Comparison of ENCODE assay signal across 23 cellular contexts in genomic region chr2:203824653-203825052, GRCh38. TPM values are rescaled to one million over a fixed set of nuclear protein-coding genes. Genes with fewer than 3 reads are reported as not detected.
A peak's percentile ranks its signal among the peaks of the same experiment; 100 is the strongest.
DNase-seq lines count a peak whose midpoint lies in the region; ATAC-seq, FAIRE-seq and TF ChIP-seq lines count a peak whose summit lies in the region.
"Had no signal": no experiment of that assay in that cellular context is flagged by ENCODE, and none has a peak within 500 bp of the region (broad histone marks: within the 10 kb centered on the region; RNA-seq: fewer than 3 reads in every experiment).

No MANE protein-coding gene starts in this region.

- H3K27ac ChIP-seq in GM23338 (ENCODE audit: low read depth) = no peak overlapping the region

- no peaks in the 10 kb centered on the region for H3F3A ChIP-seq in GM23338 (replicated peaks; ENCODE audit: low read depth)

- H3K4me2 ChIP-seq in GM23338 = no peak overlapping the region

- no peak overlapping the region for H3K4me3 Mint-ChIP-seq in activated CD4-positive, alpha-beta memory T cell treated with anti-CD3 and anti-CD28 coated beads for 36 hours
- no peak overlapping the region for H3K4me3 Mint-ChIP-seq in activated CD4-positive, alpha-beta memory T cell treated with anti-CD3 and anti-CD28 coated beads, Interleukin-2, amount 10 ng/mL, durations not matched to agents 7 days and 5 days
- H3K4me3 Mint-ChIP-seq in GM23338 = no peak overlapping the region
- H3K4me3 Mint-ChIP-seq in activated naive CD8-positive, alpha-beta T cell treated with anti-CD3 and anti-CD28 coated beads for 36 hours = no peak overlapping the region
- H3K4me3 Mint-ChIP-seq in stimulated activated effector memory CD8-positive, alpha-beta T cell treated with anti-CD3 and anti-CD28 coated beads, Interleukin-12 subunit alpha, Interleukin-12 subunit beta, amount 100 ng/mL, for 72 hours = peak overlapping the region; percentile 26
- H3K4me3 Mint-ChIP-seq: CD8-positive, alpha-beta memory T cell; IgD-negative memory B cell had no signal

- CTCF ChIA-PET in activated CD4-positive, alpha-beta memory T cell treated with anti-CD3 and anti-CD28 coated beads for 36 hours (lab: Charles Lee) = interaction anchor here (1.4 to 2.2 kb wide), 4 partner anchors 10 to 85 kb away, joined by 4 to 19 read pairs (median 6); no protein-coding TSS in a partner anchor
- CTCF ChIA-PET in activated CD4-positive, alpha-beta memory T cell treated with anti-CD3 and anti-CD28 coated beads, Interleukin-2, amount 10 ng/mL, durations not matched to agents 7 days and 5 days (lab: Charles Lee) = no interaction called here

- peaks cover 48% of the 10 kb centered on the region for H3K4me1 Mint-ChIP-seq in activated CD4-positive, alpha-beta memory T cell treated with anti-CD3 and anti-CD28 coated beads for 36 hours (ENCODE audit: low read depth)
- peaks cover 37% of the 10 kb centered on the region for H3K4me1 Mint-ChIP-seq in activated CD4-positive, alpha-beta memory T cell treated with anti-CD3 and anti-CD28 coated beads, Interleukin-2, amount 10 ng/mL, durations not matched to agents 7 days and 5 days
- no peaks in the 10 kb centered on the region for H3K4me1 Mint-ChIP-seq in GM23338
- peaks cover 23% of the 10 kb centered on the region for H3K4me1 Mint-ChIP-seq in activated naive CD8-positive, alpha-beta T cell treated with anti-CD3 and anti-CD28 coated beads for 36 hours
- peaks cover 62% of the 10 kb centered on the region for H3K4me1 Mint-ChIP-seq in stimulated activated effector memory CD8-positive, alpha-beta T cell treated with anti-CD3 and anti-CD28 coated beads, Interleukin-12 subunit alpha, Interleukin-12 subunit beta, amount 100 ng/mL, for 72 hours

- H4K20me1 ChIP-seq in GM23338 (replicated peaks; ENCODE audit: insufficient read depth) = no peaks in the 10 kb centered on the region
- H4K20me1 ChIP-seq: BLaER1 treated with 17β-estradiol and CSF1 and Interleukin-3, amounts not matched to agents 10 nM and 100 nM had no signal

- intact Hi-C loops in activated CD4-positive, alpha-beta memory T cell treated with anti-CD3 and anti-CD28 coated beads for 36 hours (cut with micrococcal nuclease) = loop anchor here (1.0 to 5.0 kb wide), 3 partner anchors 20 to 47 kb away; no protein-coding TSS in a partner anchor

- FAIRE-seq in HTR-8/SVneo (lab: Jason Lieb, UNC) = no peak
- FAIRE-seq: GM12878, GM19239, H1 had no signal

- DNase-seq in activated CD4-positive, alpha-beta memory T cell treated with anti-CD3 and anti-CD28 coated beads for 36 hours = no peak
- no peak for DNase-seq in activated CD4-positive, alpha-beta memory T cell treated with anti-CD3 and anti-CD28 coated beads, Interleukin-2, amount 10 ng/mL, durations not matched to agents 7 days and 5 days
- DNase-seq in GM23338 (ENCODE audit: low spot score) = no peak
- no peak for DNase-seq in activated naive CD8-positive, alpha-beta T cell treated with anti-CD3 and anti-CD28 coated beads for 36 hours
- DNase-seq in stimulated activated effector memory CD8-positive, alpha-beta T cell treated with anti-CD3 and anti-CD28 coated beads, Interleukin-12 subunit alpha, Interleukin-12 subunit beta, amount 100 ng/mL, for 72 hours (ENCODE audit: low spot score in 2 of 2) = no peak
- DNase-seq in HTR-8/SVneo (ENCODE audit: insufficient read length, low spot score) = no peak
- DNase-seq: CD8-positive, alpha-beta memory T cell; DMS53; EL; Karpas-422; NCI-H1436; NCI-H1930; NCI-H226; NCI-H524; NCI-H82; OCI-M1 had no signal

- peak overlapping the region; percentile 14; the same call in 1 of the 2 replicates for H2AFZ ChIP-seq in GM23338

- peaks cover 9% of the 10 kb centered on the region for H3K36me3 Mint-ChIP-seq in activated CD4-positive, alpha-beta memory T cell treated with anti-CD3 and anti-CD28 coated beads for 36 hours
- H3K36me3 Mint-ChIP-seq in activated CD4-positive, alpha-beta memory T cell treated with anti-CD3 and anti-CD28 coated beads, Interleukin-2, amount 10 ng/mL, durations not matched to agents 7 days and 5 days (ENCODE audit: low read depth) = peaks cover 18% of the 10 kb centered on the region
- H3K36me3 Mint-ChIP-seq in GM23338 (ENCODE audit: low read depth) = no peaks in the 10 kb centered on the region
- H3K36me3 Mint-ChIP-seq in activated naive CD8-positive, alpha-beta T cell treated with anti-CD3 and anti-CD28 coated beads for 36 hours = peaks cover 7% of the 10 kb centered on the region
- H3K36me3 Mint-ChIP-seq in stimulated activated effector memory CD8-positive, alpha-beta T cell treated with anti-CD3 and anti-CD28 coated beads, Interleukin-12 subunit alpha, Interleukin-12 subunit beta, amount 100 ng/mL, for 72 hours = peaks cover 7% of the 10 kb centered on the region

- H3K27me3 Mint-ChIP-seq in activated CD4-positive, alpha-beta memory T cell treated with anti-CD3 and anti-CD28 coated beads for 36 hours = no peaks in the 10 kb centered on the region
- no peaks in the 10 kb centered on the region for H3K27me3 Mint-ChIP-seq in activated CD4-positive, alpha-beta memory T cell treated with anti-CD3 and anti-CD28 coated beads, Interleukin-2, amount 10 ng/mL, durations not matched to agents 7 days and 5 days
- H3K27me3 Mint-ChIP-seq in GM23338 (ENCODE audit: insufficient read depth, low read depth, poor library complexity) = no peaks in the 10 kb centered on the region
- H3K27me3 Mint-ChIP-seq in activated naive CD8-positive, alpha-beta T cell treated with anti-CD3 and anti-CD28 coated beads for 36 hours = no peaks in the 10 kb centered on the region
- H3K27me3 Mint-ChIP-seq: CD8-positive, alpha-beta memory T cell had no signal

- ATAC-seq in GM23338 (no peak), GM19452 (IDR thresholded peaks at IDR 0.05; ENCODE audit: unreplicated experiment) (no peak)
- peak; percentile 54 for ATAC-seq in stimulated activated effector memory CD8-positive, alpha-beta T cell treated with anti-CD3 and anti-CD28 coated beads, Interleukin-12 subunit alpha, Interleukin-12 subunit beta, amount 100 ng/mL, for 72 hours
- ATAC-seq: GM12878 had no signal

- POLR2A ChIA-PET in activated CD4-positive, alpha-beta memory T cell treated with anti-CD3 and anti-CD28 coated beads for 36 hours (lab: Charles Lee) = interaction anchor here (0.6 to 1.6 kb wide), 7 partner anchors 22 to 339 kb away, joined by 3 to 9 read pairs (median 4); partner anchors contain the start of gene CTLA4
- POLR2A ChIA-PET in activated CD4-positive, alpha-beta memory T cell treated with anti-CD3 and anti-CD28 coated beads, Interleukin-2, amount 10 ng/mL, durations not matched to agents 7 days and 5 days (lab: Charles Lee) = interaction anchor here (1.1 kb wide), 2 partner anchors 30 to 43 kb away, joined by 3 read pairs; partner anchors contain the start of gene CTLA4

- no peak overlapping the region for H3K4me3 ChIP-seq in GM23338
- H3K4me3 ChIP-seq: BLaER1 treated with 17β-estradiol and CSF1 and Interleukin-3, amounts not matched to agents 10 nM and 100 nM; GM12878 had no signal

- H3K27ac Mint-ChIP-seq in activated CD4-positive, alpha-beta memory T cell treated with anti-CD3 and anti-CD28 coated beads for 36 hours = peak overlapping the region; percentile 46
- H3K27ac Mint-ChIP-seq in activated CD4-positive, alpha-beta memory T cell treated with anti-CD3 and anti-CD28 coated beads, Interleukin-2, amount 10 ng/mL, durations not matched to agents 7 days and 5 days = no peak overlapping the region
- no peak overlapping the region for H3K27ac Mint-ChIP-seq in GM23338
- H3K27ac Mint-ChIP-seq in activated naive CD8-positive, alpha-beta T cell treated with anti-CD3 and anti-CD28 coated beads for 36 hours = peak overlapping the region; percentile 16
- peak overlapping the region; percentile 59 for H3K27ac Mint-ChIP-seq in stimulated activated effector memory CD8-positive, alpha-beta T cell treated with anti-CD3 and anti-CD28 coated beads, Interleukin-12 subunit alpha, Interleukin-12 subunit beta, amount 100 ng/mL, for 72 hours
- H3K27ac Mint-ChIP-seq: CD8-positive, alpha-beta memory T cell; IgD-negative memory B cell had no signal

- peaks cover 8% of the 10 kb centered on the region for H3K9me3 Mint-ChIP-seq in activated CD4-positive, alpha-beta memory T cell treated with anti-CD3 and anti-CD28 coated beads for 36 hours
- peaks cover 14% of the 10 kb centered on the region for H3K9me3 Mint-ChIP-seq in activated CD4-positive, alpha-beta memory T cell treated with anti-CD3 and anti-CD28 coated beads, Interleukin-2, amount 10 ng/mL, durations not matched to agents 7 days and 5 days
- H3K9me3 Mint-ChIP-seq in GM23338 = peaks cover 2% of the 10 kb centered on the region; the same call in 1 of the 3 replicates
- H3K9me3 Mint-ChIP-seq in activated naive CD8-positive, alpha-beta T cell treated with anti-CD3 and anti-CD28 coated beads for 36 hours = peaks cover 3% of the 10 kb centered on the region
- no peaks in the 10 kb centered on the region for H3K9me3 Mint-ChIP-seq in stimulated activated effector memory CD8-positive, alpha-beta T cell treated with anti-CD3 and anti-CD28 coated beads, Interleukin-12 subunit alpha, Interleukin-12 subunit beta, amount 100 ng/mL, for 72 hours
- H3K9me3 Mint-ChIP-seq: CD8-positive, alpha-beta memory T cell had no signal

- H3K79me2 ChIP-seq in GM23338 (replicated peaks; ENCODE audit: insufficient read depth) = no peaks in the 10 kb centered on the region

- peaks cover 5% of the 10 kb centered on the region; the same call in 1 of the 2 replicates for H3K9me2 ChIP-seq in GM23338 (ENCODE audit: insufficient read depth)

- no peak for TF ChIP-seq CTCF in GM23338 (conservative IDR thresholded peaks at IDR 0.05; ENCODE audit: low read depth in 2 of 2)

- no peaks in the 10 kb centered on the region for H3K27me3 ChIP-seq in GM23338 (ENCODE audit: insufficient read depth)
- H3K27me3 ChIP-seq: BLaER1 treated with 17β-estradiol and CSF1 and Interleukin-3, amounts not matched to agents 10 nM and 100 nM had no signal

- no peaks in the 10 kb centered on the region for H3K4me1 ChIP-seq in GM23338 (ENCODE audit: insufficient read depth)

- no peaks in the 10 kb centered on the region for H3K36me3 ChIP-seq in GM23338 (ENCODE audit: insufficient read depth)
- H3K36me3 ChIP-seq: BLaER1 treated with 17β-estradiol and CSF1 and Interleukin-3, amounts not matched to agents 10 nM and 100 nM had no signal

TF ChIP-seq in GM23338, 12 proteins besides CTCF, POLR2A, EP300 and RAD21 (continues in another document):
- TF ChIP-seq ZNF331 (CRISPR knock-in tag; IDR thresholded peaks at IDR 0.05; ENCODE audit: low read depth) (no peak), EZH2 (IDR thresholded peaks at IDR 0.05; ENCODE audit: low read depth, unreplicated experiment) (no peak), JUNB (IDR thresholded peaks at IDR 0.05; ENCODE audit: unreplicated experiment) (no peak), CREB1 (CRISPR knock-in tag; IDR thresholded peaks at IDR 0.05; ENCODE audit: low read depth) (no peak), NANOG (IDR thresholded peaks at IDR 0.05; ENCODE audit: borderline replicate concordance) (no peak)

RNA-seq across cellular contexts. Expression of gene CTLA4, which starts 42.9 kb away (rescaled TPM):
- 100 to 1,000 TPM; 245 to 254 TPM for total RNA-seq in activated CD4-positive, alpha-beta memory T cell treated with anti-CD3 and anti-CD28 coated beads for 36 hours
- 100 to 1,000 TPM in 1 of 2 experiments, 10 to 100 TPM in 1; 98.1 to 101 TPM for total RNA-seq in activated CD4-positive, alpha-beta memory T cell treated with anti-CD3 and anti-CD28 coated beads, Interleukin-2, amount 10 ng/mL, durations not matched to agents 7 days and 5 days
- total RNA-seq in GM23338 (2014; rRNA removed; shearing (Covaris generic)) = not detected in 2 replicates
- polyA plus RNA-seq in GM23338 (2016; fragmentation: Nextera tagmentation; extraction: Ambion mirVana) = not detected in 2 replicates
- 10 to 100 TPM; 45.6 to 50.9 TPM for total RNA-seq in activated naive CD8-positive, alpha-beta T cell treated with anti-CD3 and anti-CD28 coated beads for 36 hours
- total RNA-seq: GM12878, H1, MCF 10A had no signal
- polyA plus RNA-seq: GM12878, H1, IgD-negative memory B cell had no signal

Comparison
In these comparisons a context has a peak if more than half of its experiments do, and no peak if none do; other contexts are left out.
1. H3K27ac Mint-ChIP-seq: peak in activated CD4-positive, alpha-beta memory T cell treated with anti-CD3 and anti-CD28 coated beads for 36 hours (single experiment), activated naive CD8-positive, alpha-beta T cell treated with anti-CD3 and anti-CD28 coated beads for 36 hours (single experiment) and stimulated activated effector memory CD8-positive, alpha-beta T cell treated with anti-CD3 and anti-CD28 coated beads, Interleukin-12 subunit alpha, Interleukin-12 subunit beta, amount 100 ng/mL, for 72 hours (single experiment); none in activated CD4-positive, alpha-beta memory T cell treated with anti-CD3 and anti-CD28 coated beads, Interleukin-2, amount 10 ng/mL, durations not matched to agents 7 days and 5 days (single experiment) and GM23338 (single experiment).
2. RNA of gene CTLA4, which starts 42.9 kb away (total RNA-seq): 245 to 254 TPM in activated CD4-positive, alpha-beta memory T cell treated with anti-CD3 and anti-CD28 coated beads for 36 hours, 98.1 to 101 TPM in activated CD4-positive, alpha-beta memory T cell treated with anti-CD3 and anti-CD28 coated beads, Interleukin-2, amount 10 ng/mL, durations not matched to agents 7 days and 5 days and 45.6 to 50.9 TPM in activated naive CD8-positive, alpha-beta T cell treated with anti-CD3 and anti-CD28 coated beads for 36 hours; not detected in GM23338; every median in the first group is over 10 times any median in the second.